ENCODE assay signal across 8 cellular contexts in genomic region chr6:30100585-30101422, GRCh38. TPM values are rescaled to one million over a fixed set of nuclear protein-coding genes. Genes with fewer than 3 reads are reported as not detected.
A peak's percentile ranks its signal among the peaks of the same experiment; 100 is the strongest.
DNase-seq lines count a peak whose midpoint lies in the region; ATAC-seq and TF ChIP-seq lines count a peak whose summit lies in the region.

No MANE protein-coding gene starts in this region.

- peak overlapping the region; percentile 89 for H3K4me3 Mint-ChIP-seq in CD4-positive, alpha-beta T cell
- peak overlapping the region; percentile 71 for H3K4me3 Mint-ChIP-seq in stimulated activated memory B cell treated with anti-CD40 and anti-IgM and Interleukin-4, amounts not matched to agents 10 μg/mL and 1 μg/mL and 100 μg/mL, for 72 hours

- H3K27me3 Mint-ChIP-seq in CD4-positive, alpha-beta T cell = peaks cover 61% of the 10 kb centered on the region
- peaks cover 53% of the 10 kb centered on the region for H3K27me3 Mint-ChIP-seq in stimulated activated memory B cell treated with anti-CD40 and anti-IgM and Interleukin-4, amounts not matched to agents 10 μg/mL and 1 μg/mL and 100 μg/mL, for 72 hours

- H3K9me2 ChIP-seq in Karpas-422 (replicated peaks; ENCODE audit: insufficient read depth, low read length) = no peaks in the 10 kb centered on the region

- H3K9me3 ChIP-seq in CD4-positive, alpha-beta T cell (ENCODE audit: control insufficient read depth, low read length) = no peaks in the 10 kb centered on the region
- H3K9me3 ChIP-seq in Karpas-422 (ENCODE audit: low read length) = no peaks in the 10 kb centered on the region
- H3K9me3 ChIP-seq in adipocyte (ENCODE audit: control insufficient read depth, low read length) = no peaks in the 10 kb centered on the region

- peaks cover 9% of the 10 kb centered on the region for H3K27me3 ChIP-seq in CD4-positive, alpha-beta T cell (ENCODE audit: control insufficient read depth, insufficient read depth, low read length)
- H3K27me3 ChIP-seq in Karpas-422 (ENCODE audit: low read length) (no peaks in the 10 kb centered on the region), adipocyte (replicated peaks; ENCODE audit: control insufficient read depth, insufficient read depth, low read length) (peaks cover 49% of the 10 kb centered on the region)

- POLR2A ChIA-PET in CD4-positive, alpha-beta T cell (lab: Charles Lee) = interaction anchor here (1.1 to 1.7 kb wide), 4 partner anchors 30 to 395 kb away, joined by 3 to 17 read pairs (median 8); partner anchors contain the start of genes POLR1H and PPP1R11

- no peaks in the 10 kb centered on the region for H3K36me3 ChIP-seq in Karpas-422 (ENCODE audit: insufficient read depth, low read length)
- H3K36me3 ChIP-seq in adipocyte (ENCODE audit: control insufficient read depth, insufficient read depth, low read length, severe bottlenecking) = no peaks in the 10 kb centered on the region

- no peaks in the 10 kb centered on the region for H3K9me3 Mint-ChIP-seq in CD4-positive, alpha-beta T cell
- H3K9me3 Mint-ChIP-seq in stimulated activated memory B cell treated with anti-CD40 and anti-IgM and Interleukin-4, amounts not matched to agents 10 μg/mL and 1 μg/mL and 100 μg/mL, for 72 hours = no peaks in the 10 kb centered on the region

- H3K36me3 Mint-ChIP-seq in CD4-positive, alpha-beta T cell (ENCODE audit: low read depth) = no peaks in the 10 kb centered on the region
- no peaks in the 10 kb centered on the region for H3K36me3 Mint-ChIP-seq in stimulated activated memory B cell treated with anti-CD40 and anti-IgM and Interleukin-4, amounts not matched to agents 10 μg/mL and 1 μg/mL and 100 μg/mL, for 72 hours

- H3K4me3 ChIP-seq in Karpas-422 (ENCODE audit: low read length) (peak overlapping the region; percentile 47), adipocyte (ENCODE audit: low read length) (peak overlapping the region; percentile 82)

- H3K27ac Mint-ChIP-seq in CD4-positive, alpha-beta T cell = peak overlapping the region; percentile 62
- H3K27ac Mint-ChIP-seq in stimulated activated memory B cell treated with anti-CD40 and anti-IgM and Interleukin-4, amounts not matched to agents 10 μg/mL and 1 μg/mL and 100 μg/mL, for 72 hours = no peak overlapping the region

- H3K4me2 ChIP-seq in Karpas-422 (ENCODE audit: low read depth, low read length, poor library complexity, severe bottlenecking) = peak overlapping the region; percentile 76

- no peak for TF ChIP-seq CTCF in CD4-positive, alpha-beta T cell (IDR thresholded peaks at IDR 0.05)

- no peaks in the 10 kb centered on the region for H3K79me2 ChIP-seq in Karpas-422 (ENCODE audit: low read length)

- ATAC-seq in CD4-positive, alpha-beta T cell (ENCODE audit: poor library complexity) = no peak
- no peak for ATAC-seq in stimulated activated memory B cell treated with anti-CD40 and anti-IgM and Interleukin-4, amounts not matched to agents 10 μg/mL and 1 μg/mL and 100 μg/mL, for 72 hours
- ATAC-seq in HG03378 (IDR thresholded peaks at IDR 0.05; ENCODE audit: unreplicated experiment) = no peak

- no peaks in the 10 kb centered on the region for H4K20me1 ChIP-seq in Karpas-422 (ENCODE audit: insufficient read depth, low read depth, low read length)

- peak overlapping the region; percentile 38; the same call in 1 of the 2 replicates for H2AFZ ChIP-seq in Karpas-422 (ENCODE audit: low read length)

- H3K9ac ChIP-seq in Karpas-422 (ENCODE audit: low read length) = peak overlapping the region; percentile 6
- H3K9ac ChIP-seq in adipocyte (ENCODE audit: low read length) = peak overlapping the region; percentile 83

- H3K4me1 ChIP-seq in Karpas-422 (ENCODE audit: low read length) (peaks cover 37% of the 10 kb centered on the region), adipocyte (ENCODE audit: control insufficient read depth, insufficient read depth, low read length) (peaks cover 31% of the 10 kb centered on the region)

- H3K4me1 Mint-ChIP-seq in CD4-positive, alpha-beta T cell (ENCODE audit: low read depth) = peaks cover 59% of the 10 kb centered on the region
- peaks cover 49% of the 10 kb centered on the region for H3K4me1 Mint-ChIP-seq in stimulated activated memory B cell treated with anti-CD40 and anti-IgM and Interleukin-4, amounts not matched to agents 10 μg/mL and 1 μg/mL and 100 μg/mL, for 72 hours

- intact Hi-C loops in CD4-positive, alpha-beta T cell (cut with DNase I, micrococcal nuclease) = loop anchor here in 1 of 2 experiments (5.0 kb wide), 1 partner anchor 296 kb away; no protein-coding TSS in a partner anchor

- no peak overlapping the region for H3K27ac ChIP-seq in CD4-positive, alpha-beta T cell (ENCODE audit: low read depth, low read length)
- no peak overlapping the region for H3K27ac ChIP-seq in Karpas-422 (ENCODE audit: low read length)

- CTCF ChIA-PET in CD4-positive, alpha-beta T cell (lab: Charles Lee) = interaction anchor here (1.2 to 5.5 kb wide), 2 partner anchors 32 to 37 kb away, joined by 3 to 198 read pairs; partner anchors contain the start of gene TRIM40

- DNase-seq in CD4-positive, alpha-beta T cell = peak in 2 of 10 experiments; percentile 3
- DNase-seq in Karpas-422 (peak; percentile 44), adipocyte (ENCODE audit: low read depth) (no peak), islet precursor cell (peak; percentile 70), SKM-1 treated with dmso at 0.1 percent for 144 hours (lab: John Stamatoyannopoulos, UW; ENCODE audit: unreplicated experiment) (no peak), OCI-M1 (lab: John Stamatoyannopoulos, UW) (no peak)

RNA-seq across cellular contexts. Expression of gene TRIM31, which starts 12.1 kb away (rescaled TPM):
- total RNA-seq in CD4-positive, alpha-beta T cell = not detected
- total RNA-seq in Karpas-422 (2014; rRNA removed; shearing (Covaris generic); ENCODE audit: low replicate concordance) = not detected in 2 replicates

RNA-seq across cellular contexts. Expression of gene RNF39, which starts 25.2 kb away (rescaled TPM):
- total RNA-seq in CD4-positive, alpha-beta T cell = not detected
- not detected in 2 replicates for total RNA-seq in Karpas-422 (2014; rRNA removed; shearing (Covaris generic); ENCODE audit: low replicate concordance)

RNA-seq across cellular contexts. Expression of gene PPP1R11, which starts 33.8 kb away (rescaled TPM):
- 10 to 100 TPM; 28.3 to 28.6 TPM for total RNA-seq in CD4-positive, alpha-beta T cell
- 26.6 and 31.5 TPM in 2 replicates for total RNA-seq in Karpas-422 (2014; rRNA removed; shearing (Covaris generic); ENCODE audit: low replicate concordance)

RNA-seq across cellular contexts. Expression of gene TRIM40, which starts 35.1 kb away (rescaled TPM):
- total RNA-seq in CD4-positive, alpha-beta T cell = not detected
- total RNA-seq in Karpas-422 (2014; rRNA removed; shearing (Covaris generic); ENCODE audit: low replicate concordance) = not detected in 2 replicates

RNA-seq across cellular contexts. Expression of gene POLR1H, which starts 39.7 kb away (rescaled TPM):
- total RNA-seq in CD4-positive, alpha-beta T cell = 10 to 100 TPM; 36.5 to 39.4 TPM
- 64.3 and 85.1 TPM in 2 replicates for total RNA-seq in Karpas-422 (2014; rRNA removed; shearing (Covaris generic); ENCODE audit: low replicate concordance)

Comparison
In these comparisons a context has a peak if more than half of its experiments do, and no peak if none do; other contexts are left out.
1. DNase-seq: peak in Karpas-422 (single experiment) and islet precursor cell (single experiment); none in adipocyte (single experiment), SKM-1 treated with dmso at 0.1 percent for 144 hours (single experiment) and OCI-M1 (single experiment).